10 cellular contexts compared by ENCODE assay signal in the genomic region with DNA sequence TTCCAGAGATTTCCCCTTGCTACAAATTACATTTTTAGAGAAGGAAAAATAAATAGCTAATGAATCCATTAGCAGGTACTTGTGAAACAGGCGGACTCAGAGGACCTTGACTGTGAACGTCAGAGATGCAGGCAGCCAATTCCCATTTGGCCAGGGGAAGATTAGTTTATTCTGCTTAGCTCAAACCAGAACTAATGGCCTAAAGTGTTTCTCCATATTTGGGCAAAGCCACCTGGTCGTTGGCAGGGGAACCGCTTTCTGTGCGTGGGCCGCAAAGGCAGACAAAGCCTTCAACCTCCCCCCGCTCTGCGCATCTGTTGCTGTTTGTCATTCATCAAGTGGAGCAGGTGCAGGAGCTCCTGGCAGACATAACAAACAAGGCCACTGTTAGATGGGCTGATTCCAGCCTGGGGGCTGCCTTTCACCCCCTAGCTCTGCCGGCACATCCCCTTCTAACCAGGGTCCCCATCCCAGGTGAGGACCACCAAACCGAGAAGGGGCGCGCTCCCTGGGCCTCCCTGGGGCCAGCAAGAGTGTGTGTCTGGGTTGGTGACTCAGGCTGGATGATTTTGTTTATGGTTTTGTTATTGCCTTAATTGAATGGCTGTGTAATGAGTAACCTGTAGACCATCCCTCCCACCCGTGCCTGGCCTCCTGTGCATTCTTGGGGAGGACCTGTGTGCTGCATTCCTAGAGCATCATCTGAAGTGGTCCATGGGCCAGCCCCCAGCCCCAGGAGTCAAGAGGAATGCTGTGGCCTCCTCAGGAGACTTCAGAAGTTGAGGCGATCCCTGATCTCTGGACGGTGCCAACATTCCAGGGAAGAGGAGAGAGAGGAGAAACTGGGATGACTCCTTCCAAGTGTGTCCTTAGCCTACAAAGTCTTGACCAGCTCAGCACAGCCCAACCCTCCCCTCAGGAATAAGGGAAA. TPM values are rescaled to one million over a fixed set of nuclear protein-coding genes. Genes with fewer than 3 reads are reported as not detected.
A peak's percentile ranks its signal among the peaks of the same experiment; 100 is the strongest.
DNase-seq lines count a peak whose midpoint lies in the region; ATAC-seq and TF ChIP-seq lines count a peak whose summit lies in the region.
"Had no signal": no experiment of that assay in that cellular context is flagged by ENCODE, and none has a peak within 500 bp of the region (broad histone marks: within the 10 kb centered on the region; RNA-seq: fewer than 3 reads in every experiment).

No MANE protein-coding gene starts in this region.

- CTCF ChIA-PET in activated naive CD4-positive, alpha-beta T cell treated with anti-CD3 and anti-CD28 coated beads for 36 hours (lab: Charles Lee) = no interaction called here

- peaks cover 0 to under 1% of the 10 kb centered on the region in 2 donors for H3K9me3 Mint-ChIP-seq in stimulated activated naive B cell treated with anti-CD40 and anti-IgM and Interleukin-4, amounts not matched to agents 10 μg/mL and 1 μg/mL and 100 μg/mL, for 72 hours
- H3K9me3 Mint-ChIP-seq in activated naive CD4-positive, alpha-beta T cell treated with anti-CD3 and anti-CD28 coated beads for 36 hours = no peaks in the 10 kb centered on the region

- H3K4me1 ChIP-seq in right atrium auricular region = peaks cover 0 to 16% of the 10 kb centered on the region in 2 donors

- no peak overlapping the region for H3K27ac Mint-ChIP-seq in stimulated activated naive B cell treated with anti-CD40 and anti-IgM and Interleukin-4, amounts not matched to agents 10 μg/mL and 1 μg/mL and 100 μg/mL, for 72 hours
- no peak overlapping the region for H3K27ac Mint-ChIP-seq in activated naive CD4-positive, alpha-beta T cell treated with anti-CD3 and anti-CD28 coated beads for 36 hours

- no peak for TF ChIP-seq CTCF in foreskin fibroblast (IDR thresholded peaks at IDR 0.05; ENCODE audit: low read depth, low read length)
- TF ChIP-seq CTCF in right atrium auricular region (IDR thresholded peaks at IDR 0.05) = no peak

- no peaks in the 10 kb centered on the region for H3K27me3 Mint-ChIP-seq in stimulated activated naive B cell treated with anti-CD40 and anti-IgM and Interleukin-4, amounts not matched to agents 10 μg/mL and 1 μg/mL and 100 μg/mL, for 72 hours
- no peaks in the 10 kb centered on the region for H3K27me3 Mint-ChIP-seq in activated naive CD4-positive, alpha-beta T cell treated with anti-CD3 and anti-CD28 coated beads for 36 hours (ENCODE audit: low read depth)

- intact Hi-C loops in activated naive CD4-positive, alpha-beta T cell treated with anti-CD3 and anti-CD28 coated beads for 36 hours (cut with micrococcal nuclease) = loop anchor here (5.0 kb wide), 1 partner anchor 77 kb away; a partner anchor contains a TSS

- peak; percentile 69 for ATAC-seq in HG03432 (IDR thresholded peaks at IDR 0.05; ENCODE audit: unreplicated experiment)
- ATAC-seq in stimulated activated naive B cell treated with anti-CD40 and anti-IgM and Interleukin-4, amounts not matched to agents 10 μg/mL and 1 μg/mL and 100 μg/mL, for 72 hours (replicated peaks) = peak; percentile 18 to 21
- ATAC-seq: A549 had no signal

- no peaks in the 10 kb centered on the region for H3K4me1 Mint-ChIP-seq in stimulated activated naive B cell treated with anti-CD40 and anti-IgM and Interleukin-4, amounts not matched to agents 10 μg/mL and 1 μg/mL and 100 μg/mL, for 72 hours
- peaks cover 30% of the 10 kb centered on the region for H3K4me1 Mint-ChIP-seq in activated naive CD4-positive, alpha-beta T cell treated with anti-CD3 and anti-CD28 coated beads for 36 hours (ENCODE audit: low read depth)

- peak; percentile 53 for DNase-seq in activated CD4-positive, alpha-beta T cell treated with anti-CD3 and anti-CD28 coated beads for 48 hours
- DNase-seq in activated CD4-positive, alpha-beta T cell treated with anti-CD3 and anti-CD28 coated beads for 1 hour = no peak
- peak; percentile 32 for DNase-seq in NCI-H82 treated with DMSO at 0.1 percent for 48 hours (lab: John Stamatoyannopoulos, UW; ENCODE audit: unreplicated experiment)
- peak; percentile 79 to 84 for DNase-seq in foreskin fibroblast
- no peak for DNase-seq in stimulated activated naive B cell treated with anti-CD40 and anti-IgM and Interleukin-4, amounts not matched to agents 10 μg/mL and 1 μg/mL and 100 μg/mL, for 72 hours
- DNase-seq in activated naive CD4-positive, alpha-beta T cell treated with anti-CD3 and anti-CD28 coated beads for 36 hours = no peak
- DNase-seq in right atrium auricular region (ENCODE audit: low spot score) = no peak

- H3K4me3 ChIP-seq in foreskin fibroblast (ENCODE audit: low read depth in 1 of 2, low read length in 2 of 2) (no peak overlapping the region), right atrium auricular region (no peak overlapping the region)
- H3K4me3 ChIP-seq: A549 had no signal

- H3K36me3 Mint-ChIP-seq in stimulated activated naive B cell treated with anti-CD40 and anti-IgM and Interleukin-4, amounts not matched to agents 10 μg/mL and 1 μg/mL and 100 μg/mL, for 72 hours = no peaks in the 10 kb centered on the region
- peaks cover 1% of the 10 kb centered on the region for H3K36me3 Mint-ChIP-seq in activated naive CD4-positive, alpha-beta T cell treated with anti-CD3 and anti-CD28 coated beads for 36 hours (ENCODE audit: low read depth)

- H3K27ac ChIP-seq in right atrium auricular region = no peak overlapping the region
- H3K27ac ChIP-seq: A549 had no signal

- no peak overlapping the region for H3K4me3 Mint-ChIP-seq in stimulated activated naive B cell treated with anti-CD40 and anti-IgM and Interleukin-4, amounts not matched to agents 10 μg/mL and 1 μg/mL and 100 μg/mL, for 72 hours
- no peak overlapping the region for H3K4me3 Mint-ChIP-seq in activated naive CD4-positive, alpha-beta T cell treated with anti-CD3 and anti-CD28 coated beads for 36 hours

- H3K36me3 ChIP-seq in right atrium auricular region = no peaks in the 10 kb centered on the region

- H3K9me3 ChIP-seq in right atrium auricular region = no peaks in the 10 kb centered on the region

- no peaks in the 10 kb centered on the region for H3K27me3 ChIP-seq in right atrium auricular region

RNA-seq across cellular contexts. Expression of a gene that starts 14.5 kb away (rescaled TPM):
- total RNA-seq in activated naive CD4-positive, alpha-beta T cell treated with anti-CD3 and anti-CD28 coated beads for 36 hours = not detected
- total RNA-seq in right atrium auricular region = not detected
- total RNA-seq: lung microvascular endothelial cell had no signal

RNA-seq across cellular contexts. Expression of a gene that starts 21.2 kb away (rescaled TPM):
- under 1 TPM; 0.74 to 0.88 TPM for total RNA-seq in activated naive CD4-positive, alpha-beta T cell treated with anti-CD3 and anti-CD28 coated beads for 36 hours
- not detected for total RNA-seq in right atrium auricular region
- total RNA-seq: lung microvascular endothelial cell had no signal

Comparison
In these comparisons a context has a peak if more than half of its experiments do, and no peak if none do; other contexts are left out.
1. DNase-seq: peak in activated CD4-positive, alpha-beta T cell treated with anti-CD3 and anti-CD28 coated beads for 48 hours (single experiment), NCI-H82 treated with DMSO at 0.1 percent for 48 hours (single experiment) and foreskin fibroblast (2 of 2); none in activated CD4-positive, alpha-beta T cell treated with anti-CD3 and anti-CD28 coated beads for 1 hour (single experiment), stimulated activated naive B cell treated with anti-CD40 and anti-IgM and Interleukin-4, amounts not matched to agents 10 μg/mL and 1 μg/mL and 100 μg/mL, for 72 hours (single experiment), activated naive CD4-positive, alpha-beta T cell treated with anti-CD3 and anti-CD28 coated beads for 36 hours (single experiment) and right atrium auricular region (single experiment).